Comparison of ENCODE assay signal across 14 cellular contexts in genomic region chr2:217905906-217906305, GRCh38.
A peak's percentile ranks its signal among the peaks of the same experiment; 100 is the strongest.
DNase-seq lines count a peak whose midpoint lies in the region; ATAC-seq and TF ChIP-seq lines count a peak whose summit lies in the region.
"Had no signal": no experiment of that assay in that cellular context is flagged by ENCODE, and none has a peak within 500 bp of the region (broad histone marks: within the 10 kb centered on the region; RNA-seq: fewer than 3 reads in every experiment).

No MANE protein-coding gene starts in this region.

- peak overlapping the region in 4 of 5 donors; percentile 88 to 98 (median 95) for H3K27ac ChIP-seq in adrenal gland
- H3K27ac ChIP-seq in mucosa of rectum (ENCODE audit: low read depth in 2 of 2, low read length in 2 of 2) = peak overlapping the region; percentile 70 to 81
- peak overlapping the region; percentile 34 to 88 for H3K27ac ChIP-seq in testis
- H3K27ac ChIP-seq: 22Rv1, RWPE1 had no signal

- ATAC-seq in GM19023 (IDR thresholded peaks at IDR 0.05; ENCODE audit: unreplicated experiment) = no peak

- H3K9me3 ChIP-seq in adrenal gland (replicated peaks in 1 of 3) = no peaks in the 10 kb centered on the region
- no peaks in the 10 kb centered on the region for H3K9me3 ChIP-seq in mucosa of rectum (ENCODE audit: control insufficient read depth in 2 of 2, low read length in 2 of 2)
- no peaks in the 10 kb centered on the region for H3K9me3 ChIP-seq in testis

- TF ChIP-seq POLR2A in adrenal gland (IDR thresholded peaks at IDR 0.05) = no peak
- TF ChIP-seq POLR2A in testis (IDR thresholded peaks at IDR 0.05) = no peak

- 67 to 71% (median 69%) methylated on average over 6 to 9 of the region's 9 CpGs for WGBS in adrenal gland, 4 donors
- 76 to 77% methylated on average over 9 of the region's 9 CpGs for WGBS in testis, 2 donors

- no peak overlapping the region for H3K9ac ChIP-seq in mucosa of rectum (ENCODE audit: low read depth in 1 of 2, low read length in 2 of 2)

- H3K36me3 ChIP-seq in adrenal gland (replicated peaks in 1 of 2) = peaks cover 0 to 27% of the 10 kb centered on the region in 2 donors
- H3K36me3 ChIP-seq in mucosa of rectum (ENCODE audit: control insufficient read depth in 2 of 2, insufficient read depth in 2 of 2, low read length in 2 of 2) = no peaks in the 10 kb centered on the region
- no peaks in the 10 kb centered on the region for H3K36me3 ChIP-seq in testis (ENCODE audit: low read depth, missing control alignments)

- H3K27me3 ChIP-seq in adrenal gland (no peaks in the 10 kb centered on the region), mucosa of rectum (ENCODE audit: control insufficient read depth in 2 of 2, insufficient read depth in 2 of 2, low read length in 2 of 2) (no peaks in the 10 kb centered on the region), testis (no peaks in the 10 kb centered on the region)

- H3K4me3 ChIP-seq in adrenal gland (no peak overlapping the region), mucosa of rectum (ENCODE audit: low read length in 2 of 2) (no peak overlapping the region), testis (no peak overlapping the region)

- intact Hi-C loops in adrenal gland (cut with DNase I) (no loop called here), testis (cut with DNase I; ENCODE audit: low total_unique reads) (loop anchor here (10.0 kb wide), 1 partner anchor 79 kb away; no protein-coding TSS in a partner anchor)

- no peak for TF ChIP-seq CTCF in adrenal gland (IDR thresholded peaks at IDR 0.05)
- TF ChIP-seq CTCF in testis (IDR thresholded peaks at IDR 0.05) = no peak

- DNase-seq in DMS 273 treated with DMSO at 0.1 percent for 48 hours (lab: John Stamatoyannopoulos, UW) (peak; percentile 36), DMS 273 (lab: John Stamatoyannopoulos, UW; ENCODE audit: unreplicated experiment) (no peak), adrenal gland (no peak), testis (no peak), NCI-H69 (lab: John Stamatoyannopoulos, UW) (no peak), HCEC 1CT (no peak)
- DNase-seq: activated naive CD4-positive, alpha-beta T cell treated with anti-CD3 and anti-CD28 coated beads, Interleukin-2, amount 50 U/mL, for 16 hours; dermis blood vessel endothelial cell; foreskin fibroblast; stimulated activated CD4-positive, alpha-beta T cell treated with anti-CD3 and anti-CD28 coated beads, Interleukin-1b, Interleukin-23, amount 100 ng/mL, for 48 hours had no signal

- peaks cover 75 to 93% of the 10 kb centered on the region in 2 donors for H3K4me1 ChIP-seq in adrenal gland (replicated peaks in 1 of 2)
- H3K4me1 ChIP-seq in mucosa of rectum (ENCODE audit: control insufficient read depth in 2 of 2, insufficient read depth in 2 of 2, low read length in 2 of 2) = peaks cover 28 to 46% of the 10 kb centered on the region in 2 donors
- peaks cover 92% of the 10 kb centered on the region for H3K4me1 ChIP-seq in testis
